10 cellular contexts compared by ENCODE assay signal in genomic region chr1:1428174-1428573, GRCh38. TPM values are rescaled to one million over a fixed set of nuclear protein-coding genes. Genes with fewer than 3 reads are reported as not detected.
DNase-seq lines count a peak whose midpoint lies in the region; ATAC-seq and TF ChIP-seq lines count a peak whose summit lies in the region.
"Had no signal": no experiment of that assay in that cellular context is flagged by ENCODE, and none has a peak within 500 bp of the region (broad histone marks: within the 10 kb centered on the region; RNA-seq: fewer than 3 reads in every experiment).

No MANE protein-coding gene starts in this region.

- no peak overlapping the region for H3K27ac ChIP-seq in CD4-positive, alpha-beta T cell (ENCODE audit: low read depth, low read length)

- no peak overlapping the region for H3K27ac Mint-ChIP-seq in CD4-positive, alpha-beta T cell
- H3K27ac Mint-ChIP-seq in T-cell = no peak overlapping the region

- H3K9me3 Mint-ChIP-seq in CD4-positive, alpha-beta T cell = no peaks in the 10 kb centered on the region
- H3K9me3 Mint-ChIP-seq in T-cell = no peaks in the 10 kb centered on the region

- no peaks in the 10 kb centered on the region for H3K36me3 Mint-ChIP-seq in CD4-positive, alpha-beta T cell (ENCODE audit: low read depth)
- H3K36me3 Mint-ChIP-seq in T-cell = no peaks in the 10 kb centered on the region

- no peaks in the 10 kb centered on the region for H3K9me3 ChIP-seq in CD4-positive, alpha-beta T cell (ENCODE audit: control insufficient read depth, low read length)
- H3K9me3 ChIP-seq: thyroid gland had no signal

- peak overlapping the region; percentile 5 for H3K4me3 Mint-ChIP-seq in CD4-positive, alpha-beta T cell
- peak overlapping the region; percentile 7 to 63 (median 50) for H3K4me3 Mint-ChIP-seq in T-cell

- H3K4me1 Mint-ChIP-seq in CD4-positive, alpha-beta T cell (ENCODE audit: low read depth) = no peaks in the 10 kb centered on the region
- peaks cover 3 to 7% (median 3%) of the 10 kb centered on the region in 3 donors for H3K4me1 Mint-ChIP-seq in T-cell

- peaks cover 31% of the 10 kb centered on the region for H3K27me3 ChIP-seq in CD4-positive, alpha-beta T cell (ENCODE audit: control insufficient read depth, insufficient read depth, low read length)
- H3K27me3 ChIP-seq: thyroid gland had no signal

- TF ChIP-seq CTCF in CD4-positive, alpha-beta T cell (IDR thresholded peaks at IDR 0.05) = no peak

- ATAC-seq in CD4-positive, alpha-beta T cell (ENCODE audit: poor library complexity) = no peak
- ATAC-seq in T-cell (replicated peaks in 1 of 4) (no peak), HG02623 (IDR thresholded peaks at IDR 0.05; ENCODE audit: unreplicated experiment) (no peak)

- CTCF ChIA-PET in CD4-positive, alpha-beta T cell (lab: Charles Lee) = no interaction called here
- CTCF ChIA-PET in T-cell (lab: Charles Lee) = interaction anchor here in 1 of 2 donors (0.6 kb wide), 1 partner anchor 119 kb away, joined by 3 read pairs; no protein-coding TSS in a partner anchor

- H3K27me3 Mint-ChIP-seq in CD4-positive, alpha-beta T cell = peaks cover 38% of the 10 kb centered on the region
- peaks cover 7 to 34% of the 10 kb centered on the region in 2 donors for H3K27me3 Mint-ChIP-seq in T-cell

- POLR2A ChIA-PET in CD4-positive, alpha-beta T cell (lab: Charles Lee) = no interaction called here
- POLR2A ChIA-PET in T-cell (lab: Charles Lee) = interaction anchor here in 1 of 2 donors (0.7 kb wide), 1 partner anchor 458 kb away, joined by 7 read pairs; no protein-coding TSS in a partner anchor

- no peak for DNase-seq in CD4-positive, alpha-beta T cell
- DNase-seq in T-cell (no peak), mesenteric fat pad (ENCODE audit: low spot score) (peak; percentile 81), iPS-NIHi7 (ENCODE audit: extremely low spot score) (no peak), NCI-H69 (lab: John Stamatoyannopoulos, UW) (no peak)
- DNase-seq: activated naive CD4-positive, alpha-beta T cell treated with Interleukin-2 at 50 U/mL for 16 hours; GDM1; NCI-H1092; thyroid gland had no signal

- intact Hi-C loops in CD4-positive, alpha-beta T cell (cut with DNase I, micrococcal nuclease) = no loop called here

RNA-seq across cellular contexts. Expression of gene ANKRD65, which starts 7.1 kb away (rescaled TPM):
- not detected for total RNA-seq in CD4-positive, alpha-beta T cell
- under 1 TPM in 1 of 5 donors, not detected in 4; 0.20 TPM for total RNA-seq in T-cell
- 4.1 TPM for total RNA-seq in mesenteric fat pad

RNA-seq across cellular contexts. Expression of gene VWA1, which starts 7.3 kb away (rescaled TPM):
- total RNA-seq in CD4-positive, alpha-beta T cell = not detected
- total RNA-seq in T-cell (under 1 TPM in 3 of 5 donors, not detected in 2; 0.15 to 0.54 (median 0.26) TPM), mesenteric fat pad (41.1 TPM)

RNA-seq across cellular contexts. Expression of gene MRPL20, which starts 21.1 kb away (rescaled TPM):
- 100 to 1,000 TPM in 1 of 2 experiments, 10 to 100 TPM in 1; 99.9 to 103 TPM for total RNA-seq in CD4-positive, alpha-beta T cell
- total RNA-seq in T-cell (100 to 1,000 TPM; 106 to 123 (median 114) TPM), mesenteric fat pad (122 TPM)

RNA-seq across cellular contexts. Expression of gene ATAD3C, which starts 21.3 kb away (rescaled TPM):
- under 1 TPM; 0.28 to 0.74 TPM for total RNA-seq in CD4-positive, alpha-beta T cell
- total RNA-seq in T-cell = 1 to 10 TPM in 3 of 5 donors, under 1 TPM in 2; 0.59 to 3.1 (median 1.4) TPM
- 0.51 TPM for total RNA-seq in mesenteric fat pad

RNA-seq across cellular contexts. Expression of gene CCNL2, which starts 29.0 kb away (rescaled TPM):
- total RNA-seq in CD4-positive, alpha-beta T cell = 100 to 1,000 TPM; 274 to 281 TPM
- total RNA-seq in T-cell = 100 to 1,000 TPM; 250 to 418 (median 376) TPM
- total RNA-seq in mesenteric fat pad = 162 TPM

Comparison
In these comparisons a context has a peak if more than half of its experiments do, and no peak if none do; other contexts are left out.
1. RNA of gene VWA1, which starts 7.3 kb away (total RNA-seq): 41.1 TPM in mesenteric fat pad (single experiment); 0.15 to 0.54 TPM in T-cell and not detected in CD4-positive, alpha-beta T cell; every median in the first group is over 10 times any median in the second.